In genomic region chr4:56129431-56129861, GRCh38 we compare ENCODE assay signal across 9 cellular contexts.
DNase-seq lines count a peak whose midpoint lies in the region; ATAC-seq and TF ChIP-seq lines count a peak whose summit lies in the region.
"Had no signal": no experiment of that assay in that cellular context is flagged by ENCODE, and none has a peak within 500 bp of the region (broad histone marks: within the 10 kb centered on the region; RNA-seq: fewer than 3 reads in every experiment).

No MANE protein-coding gene starts in this region.

- no peak overlapping the region for H3K4me3 ChIP-seq in mammary epithelial cell (replicated peaks in 1 of 3; ENCODE audit: insufficient read depth in 1 of 3, low read depth in 2 of 3, low read length in 3 of 3)
- H3K4me3 ChIP-seq: BLaER1 treated with 17β-estradiol and CSF1 and Interleukin-3, amounts not matched to agents 10 nM and 100 nM had no signal

- BruUV-seq in mammary epithelial cell (replicated peaks; lab: Mats Ljungman, UMichigan): no TSS peak

- in situ Hi-C loops in mammary epithelial cell (cut with MboI; ENCODE audit: low sequenced_read_pairs in 2 of 2): no loop called here

- dilution Hi-C loops in mammary epithelial cell (cut with HindIII; ENCODE audit: low sequenced_read_pairs): no loop called here

- peak; percentile 67 to 72 for TF ChIP-seq CTCF in mammary epithelial cell (conservative IDR thresholded peaks at IDR 0.05 in 1 of 2, IDR thresholded peaks at IDR 0.05 in 1 of 2; ENCODE audit: extremely low read depth in 1 of 2, insufficient read depth in 1 of 2, low read depth in 1 of 2, low read length in 2 of 2)

- 56% methylated on average over 4 of the region's 7 CpGs for WGBS in mammary epithelial cell (ENCODE audit: low coverage, missing lambda C conversion rate)

- H3K27me3 ChIP-seq in mammary epithelial cell (ENCODE audit: insufficient read depth, low read length): peaks cover 2% of the 10 kb centered on the region
- H3K27me3 ChIP-seq: BLaER1 treated with 17β-estradiol and CSF1 and Interleukin-3, amounts not matched to agents 10 nM and 100 nM had no signal

- intact Hi-C loops in mammary epithelial cell (cut with micrococcal nuclease): loop anchor here (1.0 kb wide), 2 partner anchors 172 to 181 kb away; partner anchors contain the start of gene CEP135

- H3K27ac ChIP-seq in mammary epithelial cell (ENCODE audit: insufficient read depth, low read depth, low read length): no peak overlapping the region
- H3K27ac ChIP-seq: BLaER1 treated with 17β-estradiol and CSF1 and Interleukin-3, amounts not matched to agents 10 nM and 100 nM had no signal

- ATAC-seq in HG02884 (IDR thresholded peaks at IDR 0.05; ENCODE audit: unreplicated experiment): no peak

- H3K4me1 ChIP-seq in mammary epithelial cell (ENCODE audit: insufficient read depth, low read length): no peaks in the 10 kb centered on the region

- H2AFZ ChIP-seq in mammary epithelial cell (ENCODE audit: low read depth, low read length): no peak overlapping the region

- no peaks in the 10 kb centered on the region for H3K9me3 ChIP-seq in mammary epithelial cell (replicated peaks; ENCODE audit: insufficient read depth, low read length)
- H3K9me3 ChIP-seq: BLaER1 treated with 17β-estradiol and CSF1 and Interleukin-3, amounts not matched to agents 10 nM and 100 nM had no signal

- H4K20me1 ChIP-seq in mammary epithelial cell (ENCODE audit: insufficient read depth, low read length): no peaks in the 10 kb centered on the region
- H4K20me1 ChIP-seq: BLaER1 treated with 17β-estradiol and CSF1 and Interleukin-3, amounts not matched to agents 10 nM and 100 nM had no signal

- no peaks in the 10 kb centered on the region for H3K79me2 ChIP-seq in mammary epithelial cell (ENCODE audit: insufficient read depth, low read length)

- DNase-seq in SKM-1 (lab: John Stamatoyannopoulos, UW; ENCODE audit: unreplicated experiment): peak; percentile 8
- DNase-seq in SKM-1 treated with dmso at 0.1 percent for 144 hours (lab: John Stamatoyannopoulos, UW; ENCODE audit: unreplicated experiment): no peak
- peak; percentile 7 for DNase-seq in M059J (ENCODE audit: low read depth)
- DNase-seq in mammary epithelial cell: peak; percentile 24
- peak; percentile 32 for DNase-seq in stimulated activated CD4-positive, alpha-beta T cell treated with anti-CD3 and anti-CD28 coated beads, Interleukin-15, amount 100 ng/mL, for 24 hours
- no peak for DNase-seq in NOMO-1 treated with dmso at 0.1 percent for 144 hours (lab: John Stamatoyannopoulos, UW; ENCODE audit: unreplicated experiment)
- DNase-seq in activated CD4-positive, CD25-positive, alpha-beta regulatory T cell treated with anti-CD3 and anti-CD28 coated beads, Interleukin-2, amount 50 U/mL, for 72 hours: no peak

- no peaks in the 10 kb centered on the region for H3K36me3 ChIP-seq in mammary epithelial cell (ENCODE audit: insufficient read depth, low read length)

- no peak overlapping the region for H3K4me2 ChIP-seq in mammary epithelial cell (ENCODE audit: insufficient read depth, low read depth, low read length)
- H3K4me2 ChIP-seq: BLaER1 treated with 17β-estradiol and CSF1 and Interleukin-3, amounts not matched to agents 10 nM and 100 nM had no signal

- no peak overlapping the region for H3K9ac ChIP-seq in mammary epithelial cell (ENCODE audit: insufficient read depth, low read length)
- H3K9ac ChIP-seq: BLaER1 treated with 17β-estradiol and CSF1 and Interleukin-3, amounts not matched to agents 10 nM and 100 nM had no signal

- CTCF ChIA-PET in mammary epithelial cell (lab: Charles Lee; ENCODE audit: low non-redundant PET): no interaction called here

Comparison
In these comparisons a context has a peak if more than half of its experiments do, and no peak if none do; other contexts are left out.
1. DNase-seq: peak in SKM-1 (single experiment), M059J (single experiment), mammary epithelial cell (single experiment) and stimulated activated CD4-positive, alpha-beta T cell treated with anti-CD3 and anti-CD28 coated beads, Interleukin-15, amount 100 ng/mL, for 24 hours (single experiment); none in SKM-1 treated with dmso at 0.1 percent for 144 hours (single experiment), NOMO-1 treated with dmso at 0.1 percent for 144 hours (single experiment) and activated CD4-positive, CD25-positive, alpha-beta regulatory T cell treated with anti-CD3 and anti-CD28 coated beads, Interleukin-2, amount 50 U/mL, for 72 hours (single experiment).